ENCODE assay signal across 8 cellular contexts in the genomic region with DNA sequence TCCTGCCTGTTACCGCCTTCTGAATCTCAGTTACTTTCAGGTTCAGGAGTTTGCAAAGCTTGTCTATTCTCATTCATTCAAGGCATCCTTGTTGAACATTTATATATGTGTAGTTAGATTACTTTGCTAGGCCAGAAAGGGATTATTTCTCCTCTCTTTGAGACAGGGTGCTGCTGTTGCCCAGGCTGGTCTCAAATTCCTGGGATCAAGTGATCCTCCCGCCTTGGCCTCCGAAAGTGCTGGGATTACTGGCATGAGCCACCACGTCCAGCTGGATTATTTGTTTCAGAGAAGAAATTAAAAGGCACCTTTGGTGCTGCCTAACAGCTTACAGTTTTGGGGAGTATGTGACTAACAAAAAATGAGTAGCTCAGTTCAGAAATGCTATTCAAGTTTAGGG. TPM values are rescaled to one million over a fixed set of nuclear protein-coding genes. Genes with fewer than 3 reads are reported as not detected.
DNase-seq lines count a peak whose midpoint lies in the region; ATAC-seq, FAIRE-seq and TF ChIP-seq lines count a peak whose summit lies in the region.

No MANE protein-coding gene starts in this region.

- H3K27me3 ChIP-seq in adipocyte (replicated peaks; ENCODE audit: control insufficient read depth, insufficient read depth, low read length) (no peaks in the 10 kb centered on the region), HepG2 (ENCODE audit: control insufficient read depth in 1 of 2, insufficient read depth in 2 of 2, low read length in 2 of 2) (no peaks in the 10 kb centered on the region; a peak in 1 of 5 replicates), thymus (ENCODE audit: control insufficient read depth, insufficient read depth) (no peaks in the 10 kb centered on the region)

- no peaks in the 10 kb centered on the region for H3K9me3 Mint-ChIP-seq in activated CD4-positive, alpha-beta T cell treated with anti-CD3 and anti-CD28 coated beads, Interleukin-2, amount 10 ng/mL, durations not matched to agents 7 days and 5 days

- H3K27ac Mint-ChIP-seq in activated CD4-positive, alpha-beta T cell treated with anti-CD3 and anti-CD28 coated beads, Interleukin-2, amount 10 ng/mL, durations not matched to agents 7 days and 5 days, result peak overlapping the region; percentile 93

- DNase-seq in activated CD4-positive, alpha-beta T cell treated with anti-CD3 and anti-CD28 coated beads, Interleukin-2, amount 10 ng/mL, durations not matched to agents 7 days and 5 days, result no peak
- DNase-seq in activated CD4-positive, alpha-beta T cell treated with anti-CD3 and anti-CD28 coated beads for 1 hour, result no peak
- DNase-seq in adipocyte (ENCODE audit: low read depth) (no peak), HepG2 (ENCODE audit: low spot score) (no peak), NCI-H2081 treated with DMSO at 0.1 percent for 48 hours (lab: John Stamatoyannopoulos, UW) (no peak)

- H3K36me3 ChIP-seq in adipocyte (ENCODE audit: control insufficient read depth, insufficient read depth, low read length, severe bottlenecking) (no peaks in the 10 kb centered on the region), HepG2 (replicated peaks in 1 of 2; ENCODE audit: control insufficient read depth in 1 of 2, insufficient read depth in 2 of 2, low read length in 2 of 2) (no peaks in the 10 kb centered on the region), thymus (ENCODE audit: control insufficient read depth, insufficient read depth) (peaks cover 3% of the 10 kb centered on the region)

- ATAC-seq in HepG2 (no peak), HG02571 (IDR thresholded peaks at IDR 0.05; ENCODE audit: unreplicated experiment) (no peak), GM21619 (IDR thresholded peaks at IDR 0.05; ENCODE audit: unreplicated experiment) (no peak)

- H3K27ac ChIP-seq in HepG2 (ENCODE audit: extremely low read length, insufficient read depth, low read length) (peak overlapping the region; percentile 78), thymus (ENCODE audit: low read depth) (peak overlapping the region; percentile 25)

- TF ChIP-seq CTCF in HepG2 (CRISPR knock-in tag; IDR thresholded peaks at IDR 0.05), result no peak

- intact Hi-C loops in HepG2 (cut with micrococcal nuclease; ENCODE audit: unreplicated experiment), result loop anchor here (2.0 kb wide), 1 partner anchor 72 kb away; a partner anchor contains a TSS

- H3K4me3 ChIP-seq in adipocyte (ENCODE audit: low read length) (peak overlapping the region; percentile 95), HepG2 (replicated peaks in 1 of 3; ENCODE audit: insufficient read depth in 1 of 3, low read depth in 2 of 3, low read length in 3 of 3) (peak overlapping the region; percentile 86 to 97 (median 90)), thymus (ENCODE audit: low read length) (peak overlapping the region; percentile 85)

- POLR2A ChIA-PET in activated CD4-positive, alpha-beta T cell treated with anti-CD3 and anti-CD28 coated beads, Interleukin-2, amount 10 ng/mL, durations not matched to agents 7 days and 5 days (lab: Charles Lee), result interaction anchor here (0.6 to 1.1 kb wide), 3 partner anchors 13 to 450 kb away, joined by 3 to 5 read pairs (median 4); no protein-coding TSS in a partner anchor
- POLR2A ChIA-PET in HepG2 (lab: Yijun Ruan, JAX), result interaction anchor here (0.8 to 2.3 kb wide), 9 partner anchors 10 to 130 kb away, joined by 3 to 14 read pairs (median 7); a partner anchor contains a TSS

- FAIRE-seq in HepG2 (lab: Jason Lieb, UNC), result no peak

- CTCF ChIA-PET in activated CD4-positive, alpha-beta T cell treated with anti-CD3 and anti-CD28 coated beads, Interleukin-2, amount 10 ng/mL, durations not matched to agents 7 days and 5 days (lab: Charles Lee), result interaction anchor here (0.6 to 1.8 kb wide), 6 partner anchors 9 to 102 kb away, joined by 3 to 9 read pairs (median 4); no protein-coding TSS in a partner anchor
- CTCF ChIA-PET in HepG2 (lab: Yijun Ruan, JAX; ENCODE audit: low intra/inter-chr PET ratio, low total read pairs), result no interaction called here

- TF ChIP-seq EP300 in HepG2 (IDR thresholded peaks at IDR 0.05; ENCODE audit: low read depth in 2 of 2, low read length in 2 of 2), result no peak
- no peak for TF ChIP-seq EP300 in HepG2 (CRISPR knock-in tag; IDR thresholded peaks at IDR 0.05; ENCODE audit: borderline replicate concordance)

- peaks cover 48% of the 10 kb centered on the region for H3K4me1 ChIP-seq in adipocyte (ENCODE audit: control insufficient read depth, insufficient read depth, low read length)
- H3K4me1 ChIP-seq in HepG2 (ENCODE audit: insufficient read depth, low read length), result peaks cover 38% of the 10 kb centered on the region
- peaks cover 7% of the 10 kb centered on the region for H3K4me1 ChIP-seq in thymus (ENCODE audit: control insufficient read depth, insufficient read depth, low read length)

- peak overlapping the region; percentile 92 for H3K4me2 ChIP-seq in HepG2 (ENCODE audit: low read depth, low read length)

- H3K9ac ChIP-seq in adipocyte (ENCODE audit: low read length), result peak overlapping the region; percentile 97
- H3K9ac ChIP-seq in HepG2 (ENCODE audit: insufficient read depth, low read depth, low read length), result peak overlapping the region; percentile 94

- peaks cover 2% of the 10 kb centered on the region for H3K27me3 Mint-ChIP-seq in activated CD4-positive, alpha-beta T cell treated with anti-CD3 and anti-CD28 coated beads, Interleukin-2, amount 10 ng/mL, durations not matched to agents 7 days and 5 days

- H3K36me3 Mint-ChIP-seq in activated CD4-positive, alpha-beta T cell treated with anti-CD3 and anti-CD28 coated beads, Interleukin-2, amount 10 ng/mL, durations not matched to agents 7 days and 5 days (ENCODE audit: low read depth), result peaks cover 39% of the 10 kb centered on the region

- TF ChIP-seq RAD21 in HepG2 (CRISPR knock-in tag; IDR thresholded peaks at IDR 0.05), result no peak

- in situ Hi-C loops in HepG2 (cut with HindIII; ENCODE audit: extremely low pct_ligation_motif_present, low pct_unique_long_range_greater_than_20kb), result no loop called here

- H3K9me3 ChIP-seq in adipocyte (ENCODE audit: control insufficient read depth, low read length), result no peaks in the 10 kb centered on the region
- no peaks in the 10 kb centered on the region for H3K9me3 ChIP-seq in HepG2 (ENCODE audit: low read length)
- no peaks in the 10 kb centered on the region for H3K9me3 ChIP-seq in thymus (ENCODE audit: control insufficient read depth)

- H2AFZ ChIP-seq in HepG2 (ENCODE audit: low read length), result no peak overlapping the region

- WGBS in HepG2 (ENCODE audit: low lambda C conversion rate), result 8% methylated on average over 4 of the region's 4 CpGs
- WGBS in thymus, result 63% methylated on average over 4 of the region's 4 CpGs

- peaks cover 29% of the 10 kb centered on the region for H3K79me2 ChIP-seq in HepG2 (ENCODE audit: insufficient read depth, low read length)

- BruUV-seq in HepG2 (replicated peaks; lab: Mats Ljungman, UMichigan), result TSS peak; percentile 69

- H4K20me1 ChIP-seq in HepG2 (ENCODE audit: insufficient read depth, low read length), result 0 out of 2 replicates have a peak, but pooled peaks cover 3% of the 10 kb centered on the region

- H3K4me1 Mint-ChIP-seq in activated CD4-positive, alpha-beta T cell treated with anti-CD3 and anti-CD28 coated beads, Interleukin-2, amount 10 ng/mL, durations not matched to agents 7 days and 5 days, result peaks cover 46% of the 10 kb centered on the region

- TF ChIP-seq POLR2A in HepG2 (IDR thresholded peaks at IDR 0.05; ENCODE audit: insufficient read depth in 1 of 2, low read depth in 2 of 2, low read length in 2 of 2), result no peak

- H3K4me3 Mint-ChIP-seq in activated CD4-positive, alpha-beta T cell treated with anti-CD3 and anti-CD28 coated beads, Interleukin-2, amount 10 ng/mL, durations not matched to agents 7 days and 5 days, result peak overlapping the region; percentile 87

RNA-seq across cellular contexts. Expression of a gene that starts 0.8 kb away (rescaled TPM):
- 10 to 100 TPM; 65.2 to 82.9 TPM for total RNA-seq in activated CD4-positive, alpha-beta T cell treated with anti-CD3 and anti-CD28 coated beads, Interleukin-2, amount 10 ng/mL, durations not matched to agents 7 days and 5 days
- 72.1 and 74.4 TPM in 2 replicates for total RNA-seq in HepG2 (2016; rRNA removed; fragmentation: Illumina TruSeq; extraction: Trizol)
- total RNA-seq in HepG2 (2016; cell fraction: cytosol; rRNA removed; fragmentation: Illumina TruSeq; extraction: Trizol; ENCODE audit: low read depth), result 16.5 and 18.5 TPM in 2 replicates
- 75.0 and 76.5 TPM in 2 replicates for total RNA-seq in HepG2 (2016; cell fraction: insoluble cytoplasmic fraction; rRNA removed; fragmentation: Illumina TruSeq; extraction: Trizol)
- 23.3 and 30.6 TPM in 2 replicates for total RNA-seq in HepG2 (2016; cell fraction: membrane; rRNA removed; fragmentation: Illumina TruSeq; extraction: Trizol)
- total RNA-seq in HepG2 (2016; cell fraction: nucleus; rRNA removed; fragmentation: Illumina TruSeq; extraction: Trizol), result 35.7 and 40.9 TPM in 2 replicates
- polyA plus RNA-seq in HepG2 (2011; rRNA removed) (35.8 and 41.1 TPM in 2 replicates), thymus (55.1 TPM)
- 27.6 and 35.9 TPM in 2 replicates for polyA plus RNA-seq in HepG2 (2011; cell fraction: cytosol; rRNA removed)
- 20.8 and 25.4 TPM in 2 replicates for polyA plus RNA-seq in HepG2 (2011; cell fraction: nucleus; rRNA removed)
- 23.0 and 52.4 TPM in 2 replicates for polyA plus RNA-seq in HepG2 (2012)
- polyA plus RNA-seq in HepG2 (2016; cell fraction: cytosol; fragmentation: Illumina TruSeq; extraction: Trizol; ENCODE audit: low read depth), result 22.9 and 25.5 TPM in 2 replicates
- 67.0 and 70.3 TPM in 2 replicates for polyA plus RNA-seq in HepG2 (2016; cell fraction: insoluble cytoplasmic fraction; fragmentation: Illumina TruSeq; extraction: Trizol; ENCODE audit: low read depth)
- 24.8 and 25.8 TPM in 2 replicates for polyA plus RNA-seq in HepG2 (2016; cell fraction: membrane; fragmentation: Illumina TruSeq; extraction: Trizol; ENCODE audit: low read depth)
- 44.4 and 74.3 TPM in 2 replicates for polyA plus RNA-seq in HepG2 (2016; cell fraction: nucleus; fragmentation: Illumina TruSeq; extraction: Trizol; ENCODE audit: insufficient read depth, low read depth)
- 6.9 and 33.8 TPM in 2 replicates for polyA minus RNA-seq in HepG2 (2011; rRNA and poly(A)+ RNA removed; ENCODE audit: low replicate concordance)
- polyA minus RNA-seq in HepG2 (2011; cell fraction: cytosol; rRNA and poly(A)+ RNA removed), result 9.8 and 13.8 TPM in 2 replicates
- polyA minus RNA-seq in HepG2 (2011; cell fraction: nucleus; rRNA and poly(A)+ RNA removed), result 40.3 and 42.6 TPM in 2 replicates

RNA-seq across cellular contexts. Expression of a gene that starts 27.5 kb away (rescaled TPM):
- not detected for total RNA-seq in activated CD4-positive, alpha-beta T cell treated with anti-CD3 and anti-CD28 coated beads, Interleukin-2, amount 10 ng/mL, durations not matched to agents 7 days and 5 days
- 674 and 839 TPM in 2 replicates for total RNA-seq in HepG2 (2016; rRNA removed; fragmentation: Illumina TruSeq; extraction: Trizol)
- total RNA-seq in HepG2 (2016; cell fraction: cytosol; rRNA removed; fragmentation: Illumina TruSeq; extraction: Trizol; ENCODE audit: low read depth), result 242 and 256 TPM in 2 replicates
- 663 and 874 TPM in 2 replicates for total RNA-seq in HepG2 (2016; cell fraction: insoluble cytoplasmic fraction; rRNA removed; fragmentation: Illumina TruSeq; extraction: Trizol)
- 629 and 636 TPM in 2 replicates for total RNA-seq in HepG2 (2016; cell fraction: membrane; rRNA removed; fragmentation: Illumina TruSeq; extraction: Trizol)
- total RNA-seq in HepG2 (2016; cell fraction: nucleus; rRNA removed; fragmentation: Illumina TruSeq; extraction: Trizol), result 227 and 238 TPM in 2 replicates
- polyA plus RNA-seq in HepG2 (2011; rRNA removed) (417 and 526 TPM in 2 replicates), thymus (20.3 TPM)
- polyA plus RNA-seq in HepG2 (2011; cell fraction: cytosol; rRNA removed), result 451 and 581 TPM in 2 replicates
- polyA plus RNA-seq in HepG2 (2011; cell fraction: nucleus; rRNA removed), result 112 and 118 TPM in 2 replicates
- 77.6 and 217 TPM in 2 replicates for polyA plus RNA-seq in HepG2 (2012)
- polyA plus RNA-seq in HepG2 (2016; cell fraction: cytosol; fragmentation: Illumina TruSeq; extraction: Trizol; ENCODE audit: low read depth), result 401 and 422 TPM in 2 replicates
- 1,459 and 1,539 TPM in 2 replicates for polyA plus RNA-seq in HepG2 (2016; cell fraction: insoluble cytoplasmic fraction; fragmentation: Illumina TruSeq; extraction: Trizol; ENCODE audit: low read depth)
- polyA plus RNA-seq in HepG2 (2016; cell fraction: membrane; fragmentation: Illumina TruSeq; extraction: Trizol; ENCODE audit: low read depth), result 928 and 1,086 TPM in 2 replicates
- 560 and 646 TPM in 2 replicates for polyA plus RNA-seq in HepG2 (2016; cell fraction: nucleus; fragmentation: Illumina TruSeq; extraction: Trizol; ENCODE audit: insufficient read depth, low read depth)
- polyA minus RNA-seq in HepG2 (2011; rRNA and poly(A)+ RNA removed; ENCODE audit: low replicate concordance), result 0.26 and 308 TPM in 2 replicates
- polyA minus RNA-seq in HepG2 (2011; cell fraction: cytosol; rRNA and poly(A)+ RNA removed), result 48.7 and 61.2 TPM in 2 replicates
- polyA minus RNA-seq in HepG2 (2011; cell fraction: nucleus; rRNA and poly(A)+ RNA removed), result 37.3 and 43.0 TPM in 2 replicates

RNA-seq across cellular contexts. Expression of a gene that starts 35.3 kb away (rescaled TPM):
- total RNA-seq in activated CD4-positive, alpha-beta T cell treated with anti-CD3 and anti-CD28 coated beads, Interleukin-2, amount 10 ng/mL, durations not matched to agents 7 days and 5 days, result not detected
- total RNA-seq in HepG2 (2016; rRNA removed; fragmentation: Illumina TruSeq; extraction: Trizol), result 0.02 TPM in 1 of 2 replicates, not detected in the other
- total RNA-seq in HepG2 (2016; cell fraction: cytosol; rRNA removed; fragmentation: Illumina TruSeq; extraction: Trizol; ENCODE audit: low read depth), result not detected in 2 replicates
- 0.02 TPM in 1 of 2 replicates, not detected in the other for total RNA-seq in HepG2 (2016; cell fraction: insoluble cytoplasmic fraction; rRNA removed; fragmentation: Illumina TruSeq; extraction: Trizol)
- not detected in 2 replicates for total RNA-seq in HepG2 (2016; cell fraction: membrane; rRNA removed; fragmentation: Illumina TruSeq; extraction: Trizol)
- total RNA-seq in HepG2 (2016; cell fraction: nucleus; rRNA removed; fragmentation: Illumina TruSeq; extraction: Trizol), result not detected in 2 replicates
- polyA plus RNA-seq in HepG2 (2011; rRNA removed), result 0.01 TPM in 1 of 2 replicates, not detected in the other
- polyA plus RNA-seq in HepG2 (2011; cell fraction: cytosol; rRNA removed), result not detected in 2 replicates
- polyA plus RNA-seq in HepG2 (2011; cell fraction: nucleus; rRNA removed), result not detected in 2 replicates
- not detected in 2 replicates for polyA plus RNA-seq in HepG2 (2012)
- polyA plus RNA-seq in HepG2 (2016; cell fraction: cytosol; fragmentation: Illumina TruSeq; extraction: Trizol; ENCODE audit: low read depth), result not detected in 2 replicates
- polyA plus RNA-seq in HepG2 (2016; cell fraction: insoluble cytoplasmic fraction; fragmentation: Illumina TruSeq; extraction: Trizol; ENCODE audit: low read depth), result not detected in 2 replicates
- polyA plus RNA-seq in HepG2 (2016; cell fraction: membrane; fragmentation: Illumina TruSeq; extraction: Trizol; ENCODE audit: low read depth), result not detected in 2 replicates
- polyA plus RNA-seq in HepG2 (2016; cell fraction: nucleus; fragmentation: Illumina TruSeq; extraction: Trizol; ENCODE audit: insufficient read depth, low read depth), result not detected in 2 replicates
- 0.28 TPM in 1 of 2 replicates, not detected in the other for polyA minus RNA-seq in HepG2 (2011; rRNA and poly(A)+ RNA removed; ENCODE audit: low replicate concordance)
- not detected in 2 replicates for polyA minus RNA-seq in HepG2 (2011; cell fraction: cytosol; rRNA and poly(A)+ RNA removed)
- polyA minus RNA-seq in HepG2 (2011; cell fraction: nucleus; rRNA and poly(A)+ RNA removed), result not detected in 2 replicates
- 1.1 TPM for polyA plus RNA-seq in thymus

RNA-seq across cellular contexts. Expression of a gene that starts 57.1 kb away (rescaled TPM):
- 1 to 10 TPM; 4.9 to 5.7 TPM for total RNA-seq in activated CD4-positive, alpha-beta T cell treated with anti-CD3 and anti-CD28 coated beads, Interleukin-2, amount 10 ng/mL, durations not matched to agents 7 days and 5 days
- total RNA-seq in HepG2 (2016; rRNA removed; fragmentation: Illumina TruSeq; extraction: Trizol), result 17.2 and 18.5 TPM in 2 replicates
- 10.0 and 10.2 TPM in 2 replicates for total RNA-seq in HepG2 (2016; cell fraction: cytosol; rRNA removed; fragmentation: Illumina TruSeq; extraction: Trizol; ENCODE audit: low read depth)
- 15.0 and 19.2 TPM in 2 replicates for total RNA-seq in HepG2 (2016; cell fraction: insoluble cytoplasmic fraction; rRNA removed; fragmentation: Illumina TruSeq; extraction: Trizol)
- total RNA-seq in HepG2 (2016; cell fraction: membrane; rRNA removed; fragmentation: Illumina TruSeq; extraction: Trizol), result 28.0 and 32.7 TPM in 2 replicates
- total RNA-seq in HepG2 (2016; cell fraction: nucleus; rRNA removed; fragmentation: Illumina TruSeq; extraction: Trizol), result 13.3 and 15.6 TPM in 2 replicates
- polyA plus RNA-seq in HepG2 (2011; rRNA removed) (7.4 and 12.3 TPM in 2 replicates), thymus (8.8 TPM)
- polyA plus RNA-seq in HepG2 (2011; cell fraction: cytosol; rRNA removed), result 6.2 and 7.5 TPM in 2 replicates
- 33.9 and 49.5 TPM in 2 replicates for polyA plus RNA-seq in HepG2 (2011; cell fraction: nucleus; rRNA removed)
- 3.6 and 9.1 TPM in 2 replicates for polyA plus RNA-seq in HepG2 (2012)
- polyA plus RNA-seq in HepG2 (2016; cell fraction: cytosol; fragmentation: Illumina TruSeq; extraction: Trizol; ENCODE audit: low read depth), result 12.4 and 12.5 TPM in 2 replicates
- 18.7 and 21.4 TPM in 2 replicates for polyA plus RNA-seq in HepG2 (2016; cell fraction: insoluble cytoplasmic fraction; fragmentation: Illumina TruSeq; extraction: Trizol; ENCODE audit: low read depth)
- polyA plus RNA-seq in HepG2 (2016; cell fraction: membrane; fragmentation: Illumina TruSeq; extraction: Trizol; ENCODE audit: low read depth), result 29.3 and 32.2 TPM in 2 replicates
- 31.6 and 35.1 TPM in 2 replicates for polyA plus RNA-seq in HepG2 (2016; cell fraction: nucleus; fragmentation: Illumina TruSeq; extraction: Trizol; ENCODE audit: insufficient read depth, low read depth)
- 8.7 TPM in 1 of 2 replicates, not detected in the other for polyA minus RNA-seq in HepG2 (2011; rRNA and poly(A)+ RNA removed; ENCODE audit: low replicate concordance)
- 2.2 and 3.1 TPM in 2 replicates for polyA minus RNA-seq in HepG2 (2011; cell fraction: cytosol; rRNA and poly(A)+ RNA removed)
- 4.0 and 8.6 TPM in 2 replicates for polyA minus RNA-seq in HepG2 (2011; cell fraction: nucleus; rRNA and poly(A)+ RNA removed)

Comparison
In these comparisons a context has a peak if more than half of its experiments do, and no peak if none do; other contexts are left out.
1. RNA of a gene that starts 27.5 kb away (total RNA-seq): 227 to 874 TPM in HepG2; not detected in activated CD4-positive, alpha-beta T cell treated with anti-CD3 and anti-CD28 coated beads, Interleukin-2, amount 10 ng/mL, durations not matched to agents 7 days and 5 days; every median in the first group is over 100 times any median in the second.
2. Peak in every context shown above with its lines, with median percentiles within 50 percentile points of each other: H3K4me3 ChIP-seq.